In genomic region chr1:3651011-3651938, GRCh38 we compare ENCODE assay signal across 1 cellular context.
A peak's percentile ranks its signal among the peaks of the same experiment; 100 is the strongest.
TF ChIP-seq lines count a peak whose summit lies in the region.

No MANE protein-coding gene starts in this region.

TF ChIP-seq in GM23338, 12 proteins besides CTCF, POLR2A, EP300 and RAD21 (continued from another document):
- TF ChIP-seq ZNF462 (CRISPR knock-in tag; IDR thresholded peaks at IDR 0.05) (no peak), CREB1 (CRISPR knock-in tag; IDR thresholded peaks at IDR 0.05; ENCODE audit: low read depth) (no peak), POLR2AphosphoS5 (IDR thresholded peaks at IDR 0.05; ENCODE audit: low read depth) (no peak), EZH2 (IDR thresholded peaks at IDR 0.05; ENCODE audit: low read depth, unreplicated experiment) (peak; percentile 92)
